Comparison of ENCODE assay signal across 2 cellular contexts in the genomic region with DNA sequence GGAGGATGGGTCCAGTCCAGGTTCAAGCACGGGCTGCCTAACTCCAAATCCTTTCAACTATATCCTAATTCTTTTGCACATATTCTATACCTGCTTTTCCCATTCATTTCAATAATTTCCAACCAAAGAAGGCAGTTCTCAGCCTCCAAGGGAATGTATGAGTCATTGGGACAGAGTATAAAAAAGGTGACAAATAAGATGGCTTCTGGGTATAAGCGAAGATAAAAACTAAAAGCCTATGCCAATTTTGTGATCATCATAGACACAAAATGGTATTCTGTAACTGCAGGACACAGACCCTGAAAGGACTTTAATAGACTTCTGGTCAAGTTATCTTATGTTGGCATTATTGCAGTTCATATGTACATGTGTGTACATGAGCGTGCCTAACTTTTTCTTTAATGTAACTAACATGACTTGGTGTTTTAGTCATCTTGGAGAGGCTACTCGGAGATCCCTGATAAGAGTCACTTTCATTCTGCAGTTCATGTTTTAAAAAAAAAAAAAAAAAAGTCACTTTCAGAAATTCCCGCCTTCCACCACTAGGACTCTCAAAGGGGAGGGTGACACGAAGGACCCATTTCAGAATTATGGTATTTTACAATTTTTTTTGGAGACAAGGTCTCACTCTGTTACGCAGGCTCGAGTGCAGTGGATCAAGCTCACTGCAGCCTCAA.
TF ChIP-seq lines count a peak whose summit lies in the region.

No MANE protein-coding gene starts in this region.

TF ChIP-seq in GM12878, 131 proteins besides CTCF, POLR2A, EP300 and RAD21:
- TF ChIP-seq ZNF384 (IDR thresholded peaks at IDR 0.05; ENCODE audit: borderline replicate concordance, low read depth, low read length) (peak; percentile 50; the same call in 1 of the 2 replicates), GATAD2B (conservative IDR thresholded peaks at IDR 0.05; ENCODE audit: low read depth) (no peak)
- TF ChIP-seq, protein P1, sequence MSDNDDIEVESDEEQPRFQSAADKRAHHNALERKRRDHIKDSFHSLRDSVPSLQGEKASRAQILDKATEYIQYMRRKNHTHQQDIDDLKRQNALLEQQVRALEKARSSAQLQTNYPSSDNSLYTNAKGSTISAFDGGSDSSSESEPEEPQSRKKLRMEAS (IDR thresholded peaks at IDR 0.05; ENCODE audit: low read depth, low read length): no peak
TF ChIP-seq in GM12878: peak in this region for 1.

TF ChIP-seq in neural cell, 6 proteins besides CTCF, POLR2A, EP300 and RAD21:
- TF ChIP-seq SMC3 (conservative IDR thresholded peaks at IDR 0.05; ENCODE audit: poor library complexity) (no peak), EZH2 (IDR thresholded peaks at IDR 0.05; ENCODE audit: borderline replicate concordance, insufficient read depth, low read length, poor library complexity, severe bottlenecking) (no peak), POLR2AphosphoS5 (IDR thresholded peaks at IDR 0.05) (no peak)
- TF ChIP-seq, protein P2, sequence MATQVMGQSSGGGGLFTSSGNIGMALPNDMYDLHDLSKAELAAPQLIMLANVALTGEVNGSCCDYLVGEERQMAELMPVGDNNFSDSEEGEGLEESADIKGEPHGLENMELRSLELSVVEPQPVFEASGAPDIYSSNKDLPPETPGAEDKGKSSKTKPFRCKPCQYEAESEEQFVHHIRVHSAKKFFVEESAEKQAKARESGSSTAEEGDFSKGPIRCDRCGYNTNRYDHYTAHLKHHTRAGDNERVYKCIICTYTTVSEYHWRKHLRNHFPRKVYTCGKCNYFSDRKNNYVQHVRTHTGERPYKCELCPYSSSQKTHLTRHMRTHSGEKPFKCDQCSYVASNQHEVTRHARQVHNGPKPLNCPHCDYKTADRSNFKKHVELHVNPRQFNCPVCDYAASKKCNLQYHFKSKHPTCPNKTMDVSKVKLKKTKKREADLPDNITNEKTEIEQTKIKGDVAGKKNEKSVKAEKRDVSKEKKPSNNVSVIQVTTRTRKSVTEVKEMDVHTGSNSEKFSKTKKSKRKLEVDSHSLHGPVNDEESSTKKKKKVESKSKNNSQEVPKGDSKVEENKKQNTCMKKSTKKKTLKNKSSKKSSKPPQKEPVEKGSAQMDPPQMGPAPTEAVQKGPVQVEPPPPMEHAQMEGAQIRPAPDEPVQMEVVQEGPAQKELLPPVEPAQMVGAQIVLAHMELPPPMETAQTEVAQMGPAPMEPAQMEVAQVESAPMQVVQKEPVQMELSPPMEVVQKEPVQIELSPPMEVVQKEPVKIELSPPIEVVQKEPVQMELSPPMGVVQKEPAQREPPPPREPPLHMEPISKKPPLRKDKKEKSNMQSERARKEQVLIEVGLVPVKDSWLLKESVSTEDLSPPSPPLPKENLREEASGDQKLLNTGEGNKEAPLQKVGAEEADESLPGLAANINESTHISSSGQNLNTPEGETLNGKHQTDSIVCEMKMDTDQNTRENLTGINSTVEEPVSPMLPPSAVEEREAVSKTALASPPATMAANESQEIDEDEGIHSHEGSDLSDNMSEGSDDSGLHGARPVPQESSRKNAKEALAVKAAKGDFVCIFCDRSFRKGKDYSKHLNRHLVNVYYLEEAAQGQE (IDR thresholded peaks at IDR 0.05; ENCODE audit: borderline replicate concordance): no peak
